In genomic region chr11:70755410-70756158, GRCh38 we compare ENCODE assay signal across 8 cellular contexts.
A peak's percentile ranks its signal among the peaks of the same experiment; 100 is the strongest.
DNase-seq lines count a peak whose midpoint lies in the region; ATAC-seq and TF ChIP-seq lines count a peak whose summit lies in the region.

No MANE protein-coding gene starts in this region.

- H3K4me3 ChIP-seq in GM12875 (ENCODE audit: low read depth, low read length): no peak overlapping the region
- H3K4me3 ChIP-seq in right atrium auricular region: no peak overlapping the region

- H3K36me3 ChIP-seq in right atrium auricular region: no peaks in the 10 kb centered on the region

- peak; percentile 75 for ATAC-seq in T-helper 17 cell
- ATAC-seq in GM18517 (IDR thresholded peaks at IDR 0.05; ENCODE audit: unreplicated experiment): no peak
- no peak for ATAC-seq in HG03439 (IDR thresholded peaks at IDR 0.05; ENCODE audit: unreplicated experiment)

- H3K4me3 Mint-ChIP-seq in T-helper 17 cell: no peak overlapping the region

- H3K9me3 ChIP-seq in T-helper 17 cell (ENCODE audit: control insufficient read depth, low read length, poor library complexity, severe bottlenecking) (no peaks in the 10 kb centered on the region), right atrium auricular region (peaks cover 0 to 10% of the 10 kb centered on the region in 2 donors)

- H3K4me1 Mint-ChIP-seq in T-helper 17 cell: no peaks in the 10 kb centered on the region

- no peak overlapping the region for H3K27ac Mint-ChIP-seq in T-helper 17 cell

- H3K27me3 Mint-ChIP-seq in T-helper 17 cell: peaks cover 25% of the 10 kb centered on the region

- TF ChIP-seq CTCF in GM12875 (IDR thresholded peaks at IDR 0.05; ENCODE audit: borderline replicate concordance, insufficient read depth, low read depth, low read length): peak; percentile 96
- TF ChIP-seq CTCF in right atrium auricular region (IDR thresholded peaks at IDR 0.05): peak; percentile 87 to 97

- DNase-seq in NCI-H146 treated with DMSO at 0.1 percent for 48 hours (lab: John Stamatoyannopoulos, UW; ENCODE audit: unreplicated experiment): peak; percentile 42
- DNase-seq in T-helper 17 cell: peak; percentile 25 to 39 (median 33)
- peak; percentile 21 for DNase-seq in amniotic epithelial cell (ENCODE audit: low read depth)
- DNase-seq in right atrium auricular region (ENCODE audit: low spot score): peak; percentile 76
- DNase-seq in renal cortical epithelial cell (ENCODE audit: low read depth): peak; percentile 23

- peaks cover 2% of the 10 kb centered on the region for H3K36me3 Mint-ChIP-seq in T-helper 17 cell (ENCODE audit: low read depth)

- H3K27ac ChIP-seq in right atrium auricular region: no peak overlapping the region

- H3K4me1 ChIP-seq in right atrium auricular region: peaks cover 0 to 7% of the 10 kb centered on the region in 2 donors

- no peaks in the 10 kb centered on the region for H3K27me3 ChIP-seq in right atrium auricular region

Comparison
In these comparisons a context has a peak if more than half of its experiments do, and no peak if none do; other contexts are left out.
1. DNase-seq: peak in every context shown above with its lines; median percentile 76 in right atrium auricular region; 42 in NCI-H146 treated with DMSO at 0.1 percent for 48 hours; 33 in T-helper 17 cell; 23 in renal cortical epithelial cell; 21 in amniotic epithelial cell.